ENCODE assay signal across 1 cellular context in the genomic region with DNA sequence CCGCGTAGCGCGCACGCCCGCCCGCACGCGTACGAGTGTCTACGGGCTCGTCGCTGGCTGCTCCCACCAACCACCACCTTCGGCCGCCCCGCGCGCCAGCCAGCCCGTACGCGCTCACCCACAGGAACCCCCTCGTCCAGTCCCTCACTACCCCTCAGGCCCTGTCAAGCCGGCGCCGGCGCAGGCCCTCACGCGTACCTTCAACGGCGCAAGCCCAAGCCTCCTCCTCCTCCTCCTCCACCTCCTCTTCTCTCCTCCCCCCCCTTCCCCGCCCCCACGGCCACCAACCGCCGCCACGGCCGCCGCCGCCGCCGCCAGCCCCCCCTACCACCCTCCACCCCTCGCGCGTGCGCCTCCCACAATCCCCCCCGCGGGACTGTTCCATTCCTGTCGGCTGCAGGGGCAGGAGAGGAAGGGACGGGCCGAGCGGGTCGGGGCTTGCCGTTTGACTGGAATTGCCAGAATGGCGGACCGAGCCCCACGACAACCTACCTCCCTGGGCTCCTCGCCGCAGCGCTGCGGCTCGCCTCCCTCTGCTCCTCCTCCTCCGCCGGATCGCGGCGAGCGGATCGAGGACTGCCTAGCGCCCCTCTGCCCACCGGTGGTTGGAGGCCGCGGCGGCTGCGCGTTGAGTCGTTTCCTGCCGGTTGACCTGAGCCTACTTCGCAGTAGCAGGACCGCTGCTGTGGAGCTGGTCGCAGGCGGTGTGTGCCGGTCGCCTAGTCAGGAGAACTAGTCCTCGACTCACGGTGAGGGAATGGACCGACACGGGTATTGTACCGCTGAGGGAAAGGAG.
TF ChIP-seq lines count a peak whose summit lies in the region.

ASH1L (minus strand) TSS at position 223 of the 796 bp plus-strand sequence. CDS start 41,284 bp downstream, outside the sequence.

TF ChIP-seq in HEK293, 187 proteins besides CTCF, POLR2A, EP300 and RAD21 (continued from another document):
- TF ChIP-seq OVOL3 (tag by site-specific recombination; IDR thresholded peaks at IDR 0.05) (peak; percentile 69), ZNF366 (tag by site-specific recombination; conservative IDR thresholded peaks at IDR 0.05) (peak; percentile 53; the same call in 1 of the 2 replicates), PRDM10 (tag by site-specific recombination; IDR thresholded peaks at IDR 0.05) (peak; percentile 100), ZNF23 (tag by site-specific recombination; IDR thresholded peaks at IDR 0.05; ENCODE audit: borderline replicate concordance) (no peak), ZBTB48 (tag by site-specific recombination; IDR thresholded peaks at IDR 0.05) (peak; percentile 60; the same call in 1 of the 2 replicates), ZNF692 (tag by site-specific recombination; IDR thresholded peaks at IDR 0.05) (peak; percentile 77; the same call in 1 of the 2 replicates), ZNF394 (tag by site-specific recombination; IDR thresholded peaks at IDR 0.05; ENCODE audit: borderline replicate concordance) (peak; percentile 36), KLF9 (tag by site-specific recombination; IDR thresholded peaks at IDR 0.05; ENCODE audit: low read depth) (peak; percentile 73), ZNF76 (tag by site-specific recombination; IDR thresholded peaks at IDR 0.05; ENCODE audit: borderline replicate concordance, low read depth) (peak; percentile 97)
